ENCODE assay signal across 8 cellular contexts in the genomic region with DNA sequence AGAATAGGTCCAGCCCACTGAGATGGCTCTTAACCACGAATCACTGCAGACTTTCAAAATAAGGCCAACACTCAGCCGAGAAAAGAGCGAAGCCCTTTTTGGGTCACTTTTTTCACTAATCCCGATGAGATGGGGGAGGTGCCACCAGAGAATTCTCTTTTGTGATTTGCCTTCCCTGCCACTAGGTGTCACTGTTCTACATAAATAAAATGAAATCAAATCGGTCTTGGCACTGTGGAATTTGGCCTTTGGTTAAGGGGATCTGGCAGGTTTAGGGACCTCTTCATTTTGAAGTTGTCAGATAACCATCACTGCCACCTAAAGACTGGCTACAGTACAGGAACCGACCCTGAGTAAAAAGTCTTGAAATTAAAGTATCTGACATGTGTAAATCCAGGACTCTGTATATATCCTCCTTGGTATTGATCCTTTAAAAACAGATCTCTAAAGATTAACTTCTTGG.
DNase-seq lines count a peak whose midpoint lies in the region; ATAC-seq, FAIRE-seq and TF ChIP-seq lines count a peak whose summit lies in the region.

No MANE protein-coding gene starts in this region.

- H3K27me3 Mint-ChIP-seq in T-helper 17 cell: peaks cover 44% of the 10 kb centered on the region
- no peaks in the 10 kb centered on the region for H3K27me3 Mint-ChIP-seq in type B pancreatic cell

- intact Hi-C loops in dorsolateral prefrontal cortex (cut with DNase I): loop anchor here (2.0 to 10.0 kb wide), 4 partner anchors 726 to 1616 kb away; no protein-coding TSS in a partner anchor
- intact Hi-C loops in posterior vena cava (cut with DNase I): loop anchor here in 1 of 2 donors (10.0 kb wide), 1 partner anchor 1266 kb away; no protein-coding TSS in a partner anchor

- no peak for FAIRE-seq in GM12891 (lab: Jason Lieb, UNC)

- no peak overlapping the region for H3K27ac ChIP-seq in dorsolateral prefrontal cortex

- TF ChIP-seq CTCF in dorsolateral prefrontal cortex (IDR thresholded peaks at IDR 0.05 in 54 of 56, conservative IDR thresholded peaks at IDR 0.05 in 2 of 56; ENCODE audit: low read depth in 1 of 56, partially characterized antibody in 56 of 56) (peak; percentile 70 to 90 (median 82)), type B pancreatic cell (conservative IDR thresholded peaks at IDR 0.05) (peak; percentile 92)

- peak overlapping the region in 19 of 59 donors; percentile 3 to 49 (median 25) for H3K4me3 ChIP-seq in dorsolateral prefrontal cortex

- H3K27ac Mint-ChIP-seq in T-helper 17 cell (no peak overlapping the region), type B pancreatic cell (no peak overlapping the region)

- no peaks in the 10 kb centered on the region for H3K9me3 Mint-ChIP-seq in type B pancreatic cell

- peak; percentile 46 for ATAC-seq in T-helper 17 cell

- DNase-seq in AG08396 (ENCODE audit: low spot score) (peak; percentile 33), GM12891 (ENCODE audit: insufficient read length, low spot score) (peak; percentile 5), NCI-H187 treated with DMSO at 0.1 percent for 48 hours (lab: John Stamatoyannopoulos, UW) (peak; percentile 40), T-helper 17 cell (no peak), dorsolateral prefrontal cortex (peak in 2 of 10 donors; percentile 6 to 36), lung microvascular endothelial cell (ENCODE audit: low read depth in 2 of 2) (peak; percentile 55 to 59), type B pancreatic cell (ENCODE audit: extremely low spot score, unreplicated experiment) (no peak), posterior vena cava (ENCODE audit: low spot score) (no peak)

- H3K4me3 Mint-ChIP-seq in T-helper 17 cell (no peak overlapping the region), type B pancreatic cell (peak overlapping the region; percentile 68)

- H3K36me3 Mint-ChIP-seq in T-helper 17 cell (ENCODE audit: low read depth) (no peaks in the 10 kb centered on the region), type B pancreatic cell (no peaks in the 10 kb centered on the region)

- H3K9me3 ChIP-seq in T-helper 17 cell (ENCODE audit: control insufficient read depth, low read length, poor library complexity, severe bottlenecking): no peaks in the 10 kb centered on the region

- no peaks in the 10 kb centered on the region for H3K27me3 ChIP-seq in dorsolateral prefrontal cortex

- H3K4me1 Mint-ChIP-seq in T-helper 17 cell (peaks cover 6% of the 10 kb centered on the region), type B pancreatic cell (ENCODE audit: unreplicated experiment) (no peaks in the 10 kb centered on the region)

- TF ChIP-seq POLR2A in GM12891 (IDR thresholded peaks at IDR 0.05; ENCODE audit: low read depth, low read length): no peak

TF ChIP-seq in GM12891, 5 proteins besides CTCF, POLR2A, EP300 and RAD21:
- TF ChIP-seq PAX5 (IDR thresholded peaks at IDR 0.05; ENCODE audit: insufficient read depth, low read length, severe bottlenecking) (no peak), POLR2AphosphoS5 (IDR thresholded peaks at IDR 0.05; ENCODE audit: low read depth, low read length) (no peak), SPI1 (IDR thresholded peaks at IDR 0.05; ENCODE audit: low read depth, low read length) (no peak), POU2F2 (IDR thresholded peaks at IDR 0.05; ENCODE audit: low read depth, low read length) (no peak), TAF1 (IDR thresholded peaks at IDR 0.05; ENCODE audit: low read depth, low read length) (no peak)
TF ChIP-seq in GM12891: peak in this region for 0.

Comparison
In these comparisons a context has a peak if more than half of its experiments do, and no peak if none do; other contexts are left out.
1. DNase-seq: peak in AG08396 (single experiment), GM12891 (single experiment), NCI-H187 treated with DMSO at 0.1 percent for 48 hours (single experiment) and lung microvascular endothelial cell (2 of 2); none in T-helper 17 cell (0 of 3), type B pancreatic cell (single experiment) and posterior vena cava (single experiment).